In the genomic region with DNA sequence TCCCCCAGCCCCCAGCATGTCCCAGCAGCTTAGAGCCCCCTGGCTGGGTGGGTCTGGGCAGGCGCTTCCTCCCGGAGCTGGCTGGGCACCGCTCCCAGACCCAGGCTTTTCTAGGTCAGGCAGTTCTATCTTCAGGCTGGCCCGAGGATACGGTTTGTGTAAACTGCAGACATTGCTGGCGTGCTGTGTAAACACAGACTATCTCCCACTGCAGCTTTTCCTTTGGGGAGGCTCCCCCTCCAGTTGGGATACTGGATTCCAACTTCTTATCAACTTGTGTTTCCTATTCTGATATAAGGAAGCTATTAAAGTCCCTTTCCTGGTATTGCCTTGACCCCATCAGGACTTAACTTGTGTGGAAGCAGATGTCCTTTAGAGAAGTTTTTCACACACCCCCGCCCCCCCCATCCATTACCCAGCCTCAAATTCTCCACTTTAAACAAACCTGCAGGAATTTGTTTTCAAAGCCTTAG, we compare ENCODE assay signal across 8 cellular contexts. TPM values are rescaled to one million over a fixed set of nuclear protein-coding genes. Genes with fewer than 3 reads are reported as not detected.
DNase-seq lines count a peak whose midpoint lies in the region; ATAC-seq and TF ChIP-seq lines count a peak whose summit lies in the region.

No MANE protein-coding gene starts in this region.

- TF ChIP-seq RAD21 in IMR-90 (IDR thresholded peaks at IDR 0.05; ENCODE audit: low read length), result peak; percentile 18; the same call in 1 of the 2 replicates

- 0 out of 2 replicates have a peak overlapping the region, but pooled peaks have one; percentile 40 for H4K91ac ChIP-seq in IMR-90 (ENCODE audit: insufficient read depth, low read depth, low read length)

- no TSS peak for BruUV-seq in IMR-90 (replicated peaks; lab: Mats Ljungman, UMichigan)

- peak overlapping the region; percentile 38 for H2AFZ ChIP-seq in IMR-90 (replicated peaks; ENCODE audit: low read length, poor library complexity)

- H3K18ac ChIP-seq in IMR-90 (ENCODE audit: low read depth, low read length), result peak overlapping the region; percentile 42; the same call in 1 of the 2 replicates

- H3K27ac ChIP-seq in IMR-90 (ENCODE audit: insufficient read depth, low read length), result peak overlapping the region; percentile 48; the same call in 1 of the 2 replicates
- peak overlapping the region; percentile 24 for H3K27ac ChIP-seq in lower lobe of right lung
- H3K27ac ChIP-seq in skeletal muscle tissue (ENCODE audit: low read depth, low read length), result peak overlapping the region; percentile 36

- H4K20me1 ChIP-seq in IMR-90 (ENCODE audit: insufficient read depth, low read length), result no peaks in the 10 kb centered on the region

- peak overlapping the region in 1 of 2 experiments; percentile 63; a peak in 1 of 4 replicates for H4K8ac ChIP-seq in IMR-90 (ENCODE audit: low read depth in 2 of 2, low read length in 2 of 2)

- peak overlapping the region; percentile 26; the same call in 1 of the 2 replicates for H3K56ac ChIP-seq in IMR-90 (ENCODE audit: extremely low read depth, insufficient read depth, low read length)

- no peak for TF ChIP-seq CTCF in IMR-90 (conservative IDR thresholded peaks at IDR 0.05; ENCODE audit: low read depth, low read length)
- no peak for TF ChIP-seq CTCF in lower lobe of right lung (IDR thresholded peaks at IDR 0.05)

- H3K4me3 Mint-ChIP-seq in activated naive CD8-positive, alpha-beta T cell treated with anti-CD3 and anti-CD28 coated beads for 36 hours, result no peak overlapping the region
- H3K4me3 Mint-ChIP-seq in activated CD4-positive, alpha-beta T cell treated with anti-CD3 and anti-CD28 coated beads, Interleukin-2, amount 10 ng/mL, durations not matched to agents 7 days and 5 days, result no peak overlapping the region

- peak overlapping the region; percentile 76 for H3K4me2 ChIP-seq in IMR-90 (ENCODE audit: low read depth, low read length)

- CTCF ChIA-PET in IMR-90 (lab: Yijun Ruan, JAX), result interaction anchor here (1.3 kb wide), 1 partner anchor 26 kb away, joined by 3 read pairs; no protein-coding TSS in a partner anchor
- CTCF ChIA-PET in activated CD4-positive, alpha-beta T cell treated with anti-CD3 and anti-CD28 coated beads, Interleukin-2, amount 10 ng/mL, durations not matched to agents 7 days and 5 days (lab: Charles Lee), result interaction anchor here (0.5 to 1.2 kb wide), 2 partner anchors 8 to 65 kb away, joined by 3 read pairs; no protein-coding TSS in a partner anchor

- no peaks in the 10 kb centered on the region for H3K9me3 Mint-ChIP-seq in activated naive CD8-positive, alpha-beta T cell treated with anti-CD3 and anti-CD28 coated beads for 36 hours
- H3K9me3 Mint-ChIP-seq in activated CD4-positive, alpha-beta T cell treated with anti-CD3 and anti-CD28 coated beads, Interleukin-2, amount 10 ng/mL, durations not matched to agents 7 days and 5 days, result no peaks in the 10 kb centered on the region

- no peak for TF ChIP-seq POLR2A in IMR-90 (IDR thresholded peaks at IDR 0.05; ENCODE audit: low read depth, low read length)

- no peak overlapping the region for H3K27ac Mint-ChIP-seq in activated naive CD8-positive, alpha-beta T cell treated with anti-CD3 and anti-CD28 coated beads for 36 hours
- H3K27ac Mint-ChIP-seq in activated CD4-positive, alpha-beta T cell treated with anti-CD3 and anti-CD28 coated beads, Interleukin-2, amount 10 ng/mL, durations not matched to agents 7 days and 5 days, result no peak overlapping the region

- peak overlapping the region; percentile 82 for H2BK5ac ChIP-seq in IMR-90 (ENCODE audit: low read depth, low read length, poor library complexity, severe bottlenecking)

- no peaks in the 10 kb centered on the region for H3K79me1 ChIP-seq in IMR-90 (ENCODE audit: low read depth in 1 of 2, low read length in 2 of 2)

- dilution Hi-C loops in IMR-90 (cut with HindIII; ENCODE audit: low sequenced_read_pairs, unreplicated experiment), result no loop called here

- peak; percentile 68 for DNase-seq in IMR-90
- peak; percentile 87 for DNase-seq in dermis blood vessel endothelial cell
- peak; percentile 56 for DNase-seq in lower lobe of right lung
- no peak for DNase-seq in activated naive CD8-positive, alpha-beta T cell treated with anti-CD3 and anti-CD28 coated beads for 36 hours
- no peak for DNase-seq in activated CD4-positive, alpha-beta T cell treated with anti-CD3 and anti-CD28 coated beads, Interleukin-2, amount 10 ng/mL, durations not matched to agents 7 days and 5 days

- H3K36me3 Mint-ChIP-seq in activated naive CD8-positive, alpha-beta T cell treated with anti-CD3 and anti-CD28 coated beads for 36 hours, result no peaks in the 10 kb centered on the region
- H3K36me3 Mint-ChIP-seq in activated CD4-positive, alpha-beta T cell treated with anti-CD3 and anti-CD28 coated beads, Interleukin-2, amount 10 ng/mL, durations not matched to agents 7 days and 5 days (ENCODE audit: low read depth), result no peaks in the 10 kb centered on the region

- H3K4me3 ChIP-seq in IMR-90 (ENCODE audit: insufficient read depth, low read depth, low read length) (no peak overlapping the region), lower lobe of right lung (no peak overlapping the region), skeletal muscle tissue (ENCODE audit: low read length in 3 of 3) (peak overlapping the region in 2 of 3 donors; percentile 23 to 40)

- in situ Hi-C loops in IMR-90 (cut with MboI; ENCODE audit: low sequenced_read_pairs), result no loop called here

- H2BK120ac ChIP-seq in IMR-90 (ENCODE audit: low read depth, low read length), result peak overlapping the region; percentile 15

- intact Hi-C loops in IMR-90 (cut with micrococcal nuclease), result no loop called here
- intact Hi-C loops in lower lobe of right lung (cut with DNase I), result no loop called here

- H2BK15ac ChIP-seq in IMR-90 (ENCODE audit: low read depth, low read length), result no peak overlapping the region

- POLR2A ChIA-PET in IMR-90 (lab: Charles Lee; ENCODE audit: unreplicated experiment), result interaction anchor here (0.5 to 0.9 kb wide), 5 partner anchors 11 to 568 kb away, joined by 3 to 13 read pairs (median 3); partner anchors contain the start of genes CEP95 and GNA13
- POLR2A ChIA-PET in activated CD4-positive, alpha-beta T cell treated with anti-CD3 and anti-CD28 coated beads, Interleukin-2, amount 10 ng/mL, durations not matched to agents 7 days and 5 days (lab: Charles Lee), result no interaction called here

- no peak overlapping the region for H2AK9ac ChIP-seq in IMR-90 (replicated peaks; ENCODE audit: low read depth, low read length, poor library complexity)

- ATAC-seq in IMR-90 (ENCODE audit: low read depth) (peak; percentile 91), lower lobe of right lung (peak; percentile 73 to 83), HG03354 (IDR thresholded peaks at IDR 0.05; ENCODE audit: poor library complexity, severe bottlenecking, unreplicated experiment) (no peak), HG03521 (IDR thresholded peaks at IDR 0.05; ENCODE audit: unreplicated experiment) (no peak)

- no peak overlapping the region for H3K14ac ChIP-seq in IMR-90 (replicated peaks; ENCODE audit: low read depth, low read length)

- WGBS in IMR-90 (ENCODE audit: extremely low coverage in 2 of 2, insufficient read length in 1 of 2), 2 experiments, result no CpG with 5 or more reads among the region's 7 CpGs

- H3K4ac ChIP-seq in IMR-90 (ENCODE audit: low read depth, low read length), result peak overlapping the region; percentile 48; the same call in 1 of the 2 replicates

- H3K9me3 ChIP-seq in IMR-90 (ENCODE audit: control insufficient read depth, insufficient read depth, low read length) (no peaks in the 10 kb centered on the region), lower lobe of right lung (no peaks in the 10 kb centered on the region), skeletal muscle tissue (ENCODE audit: control insufficient read depth in 3 of 3, low read length in 3 of 3) (no peaks in the 10 kb centered on the region)

- H3K36me3 ChIP-seq in IMR-90 (ENCODE audit: control insufficient read depth, insufficient read depth, low read length) (no peaks in the 10 kb centered on the region), lower lobe of right lung (no peaks in the 10 kb centered on the region), skeletal muscle tissue (ENCODE audit: control insufficient read depth in 3 of 3, insufficient read depth in 3 of 3, low read length in 3 of 3) (no peaks in the 10 kb centered on the region)

- no peak overlapping the region for H3K9ac ChIP-seq in IMR-90 (ENCODE audit: low read depth, low read length)
- H3K9ac ChIP-seq in skeletal muscle tissue (ENCODE audit: low read depth in 1 of 3, low read length in 3 of 3), result peak overlapping the region in 1 of 3 donors; percentile 62

- H3K4me1 ChIP-seq in IMR-90 (ENCODE audit: control insufficient read depth, insufficient read depth, low read length) (peaks cover 14% of the 10 kb centered on the region), lower lobe of right lung (peaks cover 21% of the 10 kb centered on the region), skeletal muscle tissue (ENCODE audit: control insufficient read depth in 3 of 3, insufficient read depth in 3 of 3, low read length in 3 of 3) (peaks cover 5 to 13% (median 13%) of the 10 kb centered on the region in 3 donors)

- peak overlapping the region; percentile 12; the same call in 1 of the 2 replicates for H4K5ac ChIP-seq in IMR-90 (ENCODE audit: low read depth, low read length)

- H3K27me3 Mint-ChIP-seq in activated naive CD8-positive, alpha-beta T cell treated with anti-CD3 and anti-CD28 coated beads for 36 hours, result no peaks in the 10 kb centered on the region
- peaks cover 12% of the 10 kb centered on the region for H3K27me3 Mint-ChIP-seq in activated CD4-positive, alpha-beta T cell treated with anti-CD3 and anti-CD28 coated beads, Interleukin-2, amount 10 ng/mL, durations not matched to agents 7 days and 5 days

- H3K9me1 ChIP-seq in IMR-90 (ENCODE audit: insufficient read depth, low read length), result peaks cover 10% of the 10 kb centered on the region

- H3K27me3 ChIP-seq in IMR-90 (ENCODE audit: control insufficient read depth, insufficient read depth, low read length) (no peaks in the 10 kb centered on the region), lower lobe of right lung (ENCODE audit: low read depth) (no peaks in the 10 kb centered on the region), skeletal muscle tissue (ENCODE audit: control insufficient read depth in 3 of 3, insufficient read depth in 3 of 3, low read length in 3 of 3) (no peaks in the 10 kb centered on the region)

- no peak overlapping the region for H3K23ac ChIP-seq in IMR-90 (ENCODE audit: low read depth, low read length)

- H3K4me1 Mint-ChIP-seq in activated naive CD8-positive, alpha-beta T cell treated with anti-CD3 and anti-CD28 coated beads for 36 hours, result no peaks in the 10 kb centered on the region
- H3K4me1 Mint-ChIP-seq in activated CD4-positive, alpha-beta T cell treated with anti-CD3 and anti-CD28 coated beads, Interleukin-2, amount 10 ng/mL, durations not matched to agents 7 days and 5 days, result peaks cover 4% of the 10 kb centered on the region

- peak overlapping the region; percentile 2; the same call in 1 of the 2 replicates for H2BK20ac ChIP-seq in IMR-90 (ENCODE audit: low read depth, low read length)

- no peak overlapping the region for H2AK5ac ChIP-seq in IMR-90 (ENCODE audit: low read depth, low read length)

RNA-seq across cellular contexts. Expression of gene GNA13, which starts 18.3 kb away (rescaled TPM):
- 37.6 and 57.2 TPM in 2 replicates for total RNA-seq in IMR-90 (2012; rRNA removed)
- 11.3 and 13.8 TPM in 2 replicates for polyA plus RNA-seq in IMR-90 (2012; rRNA removed)
- polyA plus RNA-seq in IMR-90 (2012; cell fraction: cytosol; rRNA removed), result 3.5 and 3.9 TPM in 2 replicates
- polyA plus RNA-seq in IMR-90 (2012; cell fraction: nucleus; rRNA removed; ENCODE audit: low replicate concordance), result 2.6 and 9.4 TPM in 2 replicates
- total RNA-seq in dermis blood vessel endothelial cell, result 73.2 and 94.7 TPM in 2 replicates
- 51.6 TPM for total RNA-seq in lower lobe of right lung
- total RNA-seq in skeletal muscle tissue, result 37.1 TPM
- 10 to 100 TPM; 53.8 to 54.2 TPM for total RNA-seq in activated naive CD8-positive, alpha-beta T cell treated with anti-CD3 and anti-CD28 coated beads for 36 hours
- total RNA-seq in activated CD4-positive, alpha-beta T cell treated with anti-CD3 and anti-CD28 coated beads, Interleukin-2, amount 10 ng/mL, durations not matched to agents 7 days and 5 days, result 10 to 100 TPM; 80.9 to 94.9 TPM

Comparison
In these comparisons a context has a peak if more than half of its experiments do, and no peak if none do; other contexts are left out.
1. ATAC-seq: peak in IMR-90 (single experiment) and lower lobe of right lung (2 of 2); none in HG03354 (single experiment) and HG03521 (single experiment).
2. DNase-seq: peak in IMR-90 (single experiment), dermis blood vessel endothelial cell (single experiment) and lower lobe of right lung (single experiment); none in activated naive CD8-positive, alpha-beta T cell treated with anti-CD3 and anti-CD28 coated beads for 36 hours (single experiment) and activated CD4-positive, alpha-beta T cell treated with anti-CD3 and anti-CD28 coated beads, Interleukin-2, amount 10 ng/mL, durations not matched to agents 7 days and 5 days (single experiment).
3. H3K4me3 ChIP-seq: peak in skeletal muscle tissue (2 of 3); none in IMR-90 (single experiment) and lower lobe of right lung (single experiment).
4. Peak in every context shown above with its lines, with median percentiles within 50 percentile points of each other: H3K27ac ChIP-seq.